Comparison of ENCODE assay signal across 8 cellular contexts in genomic region chr20:32763202-32763999, GRCh38. TPM values are rescaled to one million over a fixed set of nuclear protein-coding genes. Genes with fewer than 3 reads are reported as not detected.
A peak's percentile ranks its signal among the peaks of the same experiment; 100 is the strongest.
DNase-seq lines count a peak whose midpoint lies in the region; ATAC-seq and TF ChIP-seq lines count a peak whose summit lies in the region.

No MANE protein-coding gene starts in this region.

- H3K27me3 ChIP-seq in AG04450 (ENCODE audit: control insufficient read depth, insufficient read depth, low read length) = no peaks in the 10 kb centered on the region
- H3K27me3 ChIP-seq in HCT116 (ENCODE audit: insufficient read depth, low read length) = no peaks in the 10 kb centered on the region
- no peaks in the 10 kb centered on the region for H3K27me3 ChIP-seq in kidney epithelial cell (ENCODE audit: control insufficient read depth, insufficient read depth, low read length)
- no peaks in the 10 kb centered on the region for H3K27me3 ChIP-seq in thoracic aorta (replicated peaks; ENCODE audit: insufficient read depth)

- CTCF ChIA-PET in AG04450 (lab: Charles Lee) = interaction anchor here (0.5 to 3.4 kb wide), 6 partner anchors 15 to 352 kb away, joined by 3 to 32 read pairs (median 5); partner anchors contain the start of genes C20orf203 and COMMD7
- CTCF ChIA-PET in HCT116 (lab: Charles Lee) = interaction anchor here (1.9 to 6.7 kb wide), 2 partner anchors 14 to 90 kb away, joined by 7 to 47 read pairs; partner anchors contain the start of gene C20orf203

- H4K20me1 ChIP-seq in HCT116 (ENCODE audit: insufficient read depth) = no peaks in the 10 kb centered on the region

- POLR2A ChIA-PET in AG04450 (lab: Yijun Ruan, JAX) = interaction anchor here (1.9 kb wide), 1 partner anchor 20 kb away, joined by 8 read pairs; the partner anchor contains the start of gene COMMD7
- POLR2A ChIA-PET in HCT116 (lab: Charles Lee) = interaction anchor here (1.0 to 1.8 kb wide), 4 partner anchors 14 to 82 kb away, joined by 3 to 9 read pairs (median 5); no protein-coding TSS in a partner anchor

- peaks cover 11% of the 10 kb centered on the region for H3K4me1 Mint-ChIP-seq in activated T-helper 2 cell treated with anti-CD3 and anti-CD28 coated beads, Interferon-gamma antibody, Interleukin-2, Interleukin-4, amounts not matched to agents 10 μg/mL and 5 μg/mL and 100 μg/mL, durations not matched to agents 14 hours and 24 hours and 36 hours (ENCODE audit: low read depth)

- H3K79me2 ChIP-seq in HCT116 (ENCODE audit: insufficient read depth, low read length) = peaks cover 50% of the 10 kb centered on the region

- H3K4me1 ChIP-seq in HCT116 (ENCODE audit: control insufficient read depth in 1 of 2, insufficient read depth in 2 of 2, low read length in 2 of 2) = peaks cover 47 to 65% of the 10 kb centered on the region in 2 experiments
- peaks cover 4 to 17% of the 10 kb centered on the region in 2 donors for H3K4me1 ChIP-seq in thoracic aorta (ENCODE audit: control insufficient read depth in 1 of 2, low read depth in 2 of 2)

- peaks cover 8% of the 10 kb centered on the region for H3K27me3 Mint-ChIP-seq in activated T-helper 2 cell treated with anti-CD3 and anti-CD28 coated beads, Interferon-gamma antibody, Interleukin-2, Interleukin-4, amounts not matched to agents 10 μg/mL and 5 μg/mL and 100 μg/mL, durations not matched to agents 14 hours and 24 hours and 36 hours (ENCODE audit: low read depth)

- no peaks in the 10 kb centered on the region for H3K9me2 ChIP-seq in HCT116 (ENCODE audit: insufficient read depth)

- H3K27ac ChIP-seq in AG04450 (ENCODE audit: low read depth, low read length) (no peak overlapping the region), HCT116 (ENCODE audit: low read depth, low read length) (peak overlapping the region; percentile 83), thoracic aorta (no peak overlapping the region)

- H3K9me3 ChIP-seq in AG04450 (ENCODE audit: control insufficient read depth, insufficient read depth, low read length) (no peaks in the 10 kb centered on the region), HCT116 (ENCODE audit: control insufficient read depth in 1 of 2, insufficient read depth in 1 of 2, low read depth in 1 of 2, low read length in 2 of 2) (no peaks in the 10 kb centered on the region), thoracic aorta (no peaks in the 10 kb centered on the region)

- peak overlapping the region; percentile 99 for H3K4me2 ChIP-seq in HCT116 (ENCODE audit: low read length)

- BruUV-seq in HCT116 (replicated peaks; lab: Mats Ljungman, UMichigan) = no TSS peak

- H3K36me3 ChIP-seq in HCT116 (ENCODE audit: control insufficient read depth in 1 of 2, insufficient read depth in 2 of 2, low read length in 2 of 2) (no peaks in the 10 kb centered on the region), kidney epithelial cell (ENCODE audit: control insufficient read depth, insufficient read depth, low read length) (no peaks in the 10 kb centered on the region), thoracic aorta (no peaks in the 10 kb centered on the region)

- RAD21 ChIA-PET in HCT116 (lab: Charles Lee; ENCODE audit: low non-redundant PET in 1 of 2, low total read pairs in 2 of 2, uncharacterized antibody in 2 of 2, unreplicated experiment in 2 of 2) = no interaction called here

- peak overlapping the region; percentile 95 for H3K9ac ChIP-seq in HCT116 (ENCODE audit: low read length)

- no peak for TF ChIP-seq RAD21 in HCT116 (IDR thresholded peaks at IDR 0.05; ENCODE audit: low read depth)

- no peaks in the 10 kb centered on the region for H3K9me3 Mint-ChIP-seq in activated T-helper 2 cell treated with anti-CD3 and anti-CD28 coated beads, Interferon-gamma antibody, Interleukin-2, Interleukin-4, amounts not matched to agents 10 μg/mL and 5 μg/mL and 100 μg/mL, durations not matched to agents 14 hours and 24 hours and 36 hours

- intact Hi-C loops in HCT116 (cut with micrococcal nuclease) = no loop called here
- intact Hi-C loops in activated T-helper 2 cell treated with anti-CD3 and anti-CD28 coated beads, Interferon-gamma antibody, Interleukin-2, Interleukin-4, amounts not matched to agents 10 μg/mL and 5 μg/mL and 100 μg/mL, durations not matched to agents 14 hours and 24 hours and 36 hours (cut with micrococcal nuclease) = loop anchor here (2.0 kb wide), 1 partner anchor 13 kb away; no protein-coding TSS in a partner anchor

- no peak overlapping the region for H2AFZ ChIP-seq in HCT116 (ENCODE audit: low read depth, low read length, poor library complexity, severe bottlenecking)

- TF ChIP-seq CTCF in AG04450 (IDR thresholded peaks at IDR 0.05; ENCODE audit: low read depth, low read length) (no peak), HCT116 (IDR thresholded peaks at IDR 0.05 in 2 of 3, conservative IDR thresholded peaks at IDR 0.05 in 1 of 3; ENCODE audit: borderline replicate concordance in 1 of 3, insufficient read depth in 1 of 3, low read depth in 2 of 3, low read length in 2 of 3) (no peak), kidney epithelial cell (IDR thresholded peaks at IDR 0.05; ENCODE audit: insufficient read depth, low read length, poor library complexity, severe bottlenecking) (no peak), thoracic aorta (IDR thresholded peaks at IDR 0.05) (no peak)

- TF ChIP-seq POLR2A in HCT116 (IDR thresholded peaks at IDR 0.05; ENCODE audit: borderline replicate concordance, extremely low read depth, insufficient read depth, insufficient read length) = no peak

- ATAC-seq in HCT116 (peak; percentile 48), thoracic aorta (ENCODE audit: insufficient number of reproducible peaks, low FRiP score, low read depth) (no peak)

- peak overlapping the region; percentile 84 for H3K4me3 ChIP-seq in AG04450 (ENCODE audit: low read depth, low read length)
- H3K4me3 ChIP-seq in HCT116 (replicated peaks in 1 of 2; ENCODE audit: low read depth in 1 of 2, low read length in 2 of 2) = peak overlapping the region; percentile 94 to 96
- peak overlapping the region; percentile 78 for H3K4me3 ChIP-seq in kidney epithelial cell (ENCODE audit: low read depth, low read length)
- H3K4me3 ChIP-seq in thoracic aorta = peak overlapping the region; percentile 92

- no peaks in the 10 kb centered on the region for H3K36me3 Mint-ChIP-seq in activated T-helper 2 cell treated with anti-CD3 and anti-CD28 coated beads, Interferon-gamma antibody, Interleukin-2, Interleukin-4, amounts not matched to agents 10 μg/mL and 5 μg/mL and 100 μg/mL, durations not matched to agents 14 hours and 24 hours and 36 hours (ENCODE audit: low read depth)

- DNase-seq in AG04450 (ENCODE audit: low read depth, low spot score) (no peak), HCT116 (ENCODE audit: low read depth, low spot score) (no peak), kidney epithelial cell (ENCODE audit: low read depth) (no peak), thoracic aorta (ENCODE audit: low spot score) (no peak), OCI-M2 (lab: John Stamatoyannopoulos, UW; ENCODE audit: unreplicated experiment) (no peak), COR-L47 (lab: John Stamatoyannopoulos, UW) (no peak), inferior parietal cortex (ENCODE audit: extremely low spot score) (no peak)
- DNase-seq in activated T-helper 2 cell treated with anti-CD3 and anti-CD28 coated beads, Interferon-gamma antibody, Interleukin-2, Interleukin-4, amounts not matched to agents 10 μg/mL and 5 μg/mL and 100 μg/mL, durations not matched to agents 14 hours and 24 hours and 36 hours (ENCODE audit: low spot score) = no peak

- no peak overlapping the region for H3K27ac Mint-ChIP-seq in activated T-helper 2 cell treated with anti-CD3 and anti-CD28 coated beads, Interferon-gamma antibody, Interleukin-2, Interleukin-4, amounts not matched to agents 10 μg/mL and 5 μg/mL and 100 μg/mL, durations not matched to agents 14 hours and 24 hours and 36 hours

- peak overlapping the region; percentile 87 for H3K4me3 Mint-ChIP-seq in activated T-helper 2 cell treated with anti-CD3 and anti-CD28 coated beads, Interferon-gamma antibody, Interleukin-2, Interleukin-4, amounts not matched to agents 10 μg/mL and 5 μg/mL and 100 μg/mL, durations not matched to agents 14 hours and 24 hours and 36 hours (ENCODE audit: low read depth)

TF ChIP-seq in HCT116, 20 proteins besides CTCF, POLR2A, EP300 and RAD21:
- TF ChIP-seq, protein P1, sequence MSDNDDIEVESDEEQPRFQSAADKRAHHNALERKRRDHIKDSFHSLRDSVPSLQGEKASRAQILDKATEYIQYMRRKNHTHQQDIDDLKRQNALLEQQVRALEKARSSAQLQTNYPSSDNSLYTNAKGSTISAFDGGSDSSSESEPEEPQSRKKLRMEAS (IDR thresholded peaks at IDR 0.05) = peak; percentile 18; the same call in 1 of the 2 replicates
- no peak for TF ChIP-seq SRF (IDR thresholded peaks at IDR 0.05; ENCODE audit: low read depth)

RNA-seq across cellular contexts. Expression of gene DNMT3B, which starts 1.2 kb away (rescaled TPM):
- polyA plus RNA-seq in AG04450 (2011; rRNA removed) = 1.8 and 1.9 TPM in 2 replicates
- 2.5 and 2.9 TPM in 2 replicates for polyA minus RNA-seq in AG04450 (2011; rRNA and poly(A)+ RNA removed)
- total RNA-seq in HCT116 (2021; ENCODE audit: unreplicated experiment) = 22.2 TPM
- 11.3 and 12.7 TPM in 2 replicates for polyA plus RNA-seq in HCT116 (2012)
- 2.8 and 3.4 TPM in 2 replicates for total RNA-seq in activated T-helper 2 cell treated with anti-CD3 and anti-CD28 coated beads, Interferon-gamma antibody, Interleukin-2, Interleukin-4, amounts not matched to agents 10 μg/mL and 5 μg/mL and 100 μg/mL, durations not matched to agents 14 hours and 24 hours and 36 hours
- total RNA-seq in kidney epithelial cell = 7.5 and 9.0 TPM in 2 replicates
- 1 to 10 TPM in 1 of 2 donors, under 1 TPM in 1; 0.81 to 1.3 TPM for total RNA-seq in thoracic aorta

RNA-seq across cellular contexts. Expression of gene COMMD7, which starts 20.1 kb away (rescaled TPM):
- 84.8 and 88.1 TPM in 2 replicates for polyA plus RNA-seq in AG04450 (2011; rRNA removed)
- 24.8 and 29.1 TPM in 2 replicates for polyA minus RNA-seq in AG04450 (2011; rRNA and poly(A)+ RNA removed)
- total RNA-seq in HCT116 (2021; ENCODE audit: unreplicated experiment) (13.2 TPM), kidney epithelial cell (46.1 and 52.1 TPM in 2 replicates), thoracic aorta (10 to 100 TPM; 15.7 to 24.6 TPM)
- polyA plus RNA-seq in HCT116 (2012) = 11.1 and 15.3 TPM in 2 replicates
- 55.7 and 56.5 TPM in 2 replicates for total RNA-seq in activated T-helper 2 cell treated with anti-CD3 and anti-CD28 coated beads, Interferon-gamma antibody, Interleukin-2, Interleukin-4, amounts not matched to agents 10 μg/mL and 5 μg/mL and 100 μg/mL, durations not matched to agents 14 hours and 24 hours and 36 hours

RNA-seq across cellular contexts. Expression of gene MAPRE1, which starts 56.4 kb away (rescaled TPM):
- polyA plus RNA-seq in AG04450 (2011; rRNA removed) = 112 and 128 TPM in 2 replicates
- 75.8 and 83.0 TPM in 2 replicates for polyA minus RNA-seq in AG04450 (2011; rRNA and poly(A)+ RNA removed)
- 118 TPM for total RNA-seq in HCT116 (2021; ENCODE audit: unreplicated experiment)
- polyA plus RNA-seq in HCT116 (2012) = 44.7 and 56.2 TPM in 2 replicates
- total RNA-seq in activated T-helper 2 cell treated with anti-CD3 and anti-CD28 coated beads, Interferon-gamma antibody, Interleukin-2, Interleukin-4, amounts not matched to agents 10 μg/mL and 5 μg/mL and 100 μg/mL, durations not matched to agents 14 hours and 24 hours and 36 hours = 143 and 149 TPM in 2 replicates
- total RNA-seq in kidney epithelial cell = 88.2 and 92.3 TPM in 2 replicates
- 100 to 1,000 TPM in 1 of 2 donors, 10 to 100 TPM in 1; 79.1 to 104 TPM for total RNA-seq in thoracic aorta
